33 cellular contexts compared by ENCODE assay signal in the genomic region with DNA sequence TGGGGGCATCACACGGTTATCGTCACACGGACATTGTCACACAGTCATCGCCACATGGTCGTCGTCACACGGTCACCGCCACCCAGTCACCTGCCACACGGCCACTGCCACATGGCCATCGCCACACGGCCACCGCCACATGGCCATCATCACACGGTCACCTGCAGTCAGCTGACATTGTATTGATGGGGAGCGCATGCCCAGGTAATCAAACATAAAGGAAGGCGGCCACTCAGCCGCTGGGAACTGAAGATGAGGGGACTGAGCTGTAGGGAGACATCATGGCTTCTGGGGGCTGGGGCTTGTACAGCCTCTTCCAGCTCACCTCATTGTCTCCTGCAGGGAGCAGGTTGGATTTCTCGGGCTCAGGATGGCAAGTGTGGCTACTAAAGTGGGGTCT. TPM values are rescaled to one million over a fixed set of nuclear protein-coding genes. Genes with fewer than 3 reads are reported as not detected.
DNase-seq lines count a peak whose midpoint lies in the region; ATAC-seq and TF ChIP-seq lines count a peak whose summit lies in the region.
"Had no signal": no experiment of that assay in that cellular context is flagged by ENCODE, and none has a peak within 500 bp of the region (broad histone marks: within the 10 kb centered on the region; RNA-seq: fewer than 3 reads in every experiment).

No MANE protein-coding gene starts in this region.

- H3K27ac ChIP-seq in coronary artery (no peak overlapping the region), lower lobe of right lung (no peak overlapping the region), upper lobe of right lung (no peak overlapping the region), body of pancreas (no peak overlapping the region)
- H3K27ac ChIP-seq: gastrocnemius medialis, HL-60, upper lobe of left lung had no signal

- H3K4me3 ChIP-seq in coronary artery (no peak overlapping the region), lower lobe of right lung (no peak overlapping the region), upper lobe of right lung (no peak overlapping the region), body of pancreas (no peak overlapping the region)
- H3K4me3 ChIP-seq: gastrocnemius medialis, GM23338, smooth muscle cell, upper lobe of left lung had no signal

- no peaks in the 10 kb centered on the region for H3K36me3 Mint-ChIP-seq in activated naive CD4-positive, alpha-beta T cell treated with anti-CD3 and anti-CD28 coated beads for 36 hours (ENCODE audit: low read depth)
- H3K36me3 Mint-ChIP-seq: activated CD8-positive, alpha-beta memory T cell treated with anti-CD3 and anti-CD28 coated beads, Interleukin-2, amount 10 ng/mL, durations not matched to agents 7 days and 5 days; activated naive CD4-positive, alpha-beta T cell treated with anti-CD3 and anti-CD28 coated beads, Interleukin-2, amount 50 U/mL, for 72 hours; CD4-positive, CD25-positive, alpha-beta regulatory T cell; immature natural killer cell; naive thymus-derived CD4-positive, alpha-beta T cell had no signal

- TF ChIP-seq CTCF in coronary artery (IDR thresholded peaks at IDR 0.05) (no peak), lower lobe of right lung (IDR thresholded peaks at IDR 0.05) (no peak), upper lobe of right lung (IDR thresholded peaks at IDR 0.05) (no peak), body of pancreas (IDR thresholded peaks at IDR 0.05) (no peak)

- no peaks in the 10 kb centered on the region for H3K4me1 ChIP-seq in lower lobe of right lung
- H3K4me1 ChIP-seq in upper lobe of right lung, result no peaks in the 10 kb centered on the region
- H3K4me1 ChIP-seq in body of pancreas, result no peaks in the 10 kb centered on the region
- H3K4me1 ChIP-seq: gastrocnemius medialis, upper lobe of left lung had no signal

- no peak for ATAC-seq in lower lobe of right lung
- ATAC-seq in upper lobe of right lung, result no peak
- ATAC-seq in body of pancreas, result no peak
- ATAC-seq: activated CD8-positive, alpha-beta memory T cell treated with anti-CD3 and anti-CD28 coated beads, Interleukin-2, amount 10 ng/mL, durations not matched to agents 7 days and 5 days; activated naive CD4-positive, alpha-beta T cell treated with anti-CD3 and anti-CD28 coated beads, Interleukin-2, amount 50 U/mL, for 72 hours; gastrocnemius medialis; left ventricle myocardium superior; naive thymus-derived CD4-positive, alpha-beta T cell; PC-3 had no signal

- H3K4me1 Mint-ChIP-seq in activated naive CD4-positive, alpha-beta T cell treated with anti-CD3 and anti-CD28 coated beads for 36 hours (ENCODE audit: low read depth), result no peaks in the 10 kb centered on the region
- H3K4me1 Mint-ChIP-seq: activated CD4-positive, alpha-beta T cell treated with anti-CD3 and anti-CD28 coated beads, Interleukin-2, amount 10 ng/mL, durations not matched to agents 24 days and 14 days; activated CD8-positive, alpha-beta memory T cell treated with anti-CD3 and anti-CD28 coated beads, Interleukin-2, amount 10 ng/mL, durations not matched to agents 7 days and 5 days; CD4-positive, CD25-positive, alpha-beta regulatory T cell; immature natural killer cell; naive thymus-derived CD4-positive, alpha-beta T cell had no signal

- H3K9me3 Mint-ChIP-seq in activated naive CD4-positive, alpha-beta T cell treated with anti-CD3 and anti-CD28 coated beads for 36 hours, result no peaks in the 10 kb centered on the region
- H3K9me3 Mint-ChIP-seq: activated CD4-positive, alpha-beta T cell treated with anti-CD3 and anti-CD28 coated beads, Interleukin-2, amount 10 ng/mL, durations not matched to agents 24 days and 14 days; activated naive CD4-positive, alpha-beta T cell treated with anti-CD3 and anti-CD28 coated beads, Interleukin-2, amount 50 U/mL, for 72 hours; CD4-positive, CD25-positive, alpha-beta regulatory T cell; GM23338; immature natural killer cell had no signal

- 83 to 84% methylated on average over 11 to 17 of the region's 17 CpGs for WGBS in body of pancreas, 2 donors

- H3K36me3 ChIP-seq in lower lobe of right lung (no peaks in the 10 kb centered on the region), upper lobe of right lung (no peaks in the 10 kb centered on the region), body of pancreas (replicated peaks in 1 of 2; ENCODE audit: insufficient read depth in 1 of 2, low read depth in 2 of 2) (no peaks in the 10 kb centered on the region)
- H3K36me3 ChIP-seq: gastrocnemius medialis, upper lobe of left lung had no signal

- no peak overlapping the region for H3K4me3 Mint-ChIP-seq in activated naive CD4-positive, alpha-beta T cell treated with anti-CD3 and anti-CD28 coated beads for 36 hours
- H3K4me3 Mint-ChIP-seq: activated CD4-positive, alpha-beta T cell treated with anti-CD3 and anti-CD28 coated beads, Interleukin-2, amount 10 ng/mL, durations not matched to agents 24 days and 14 days; activated CD8-positive, alpha-beta memory T cell treated with anti-CD3 and anti-CD28 coated beads, Interleukin-2, amount 10 ng/mL, durations not matched to agents 7 days and 5 days; CD4-positive, CD25-positive, alpha-beta regulatory T cell; GM23338; immature natural killer cell; naive thymus-derived CD4-positive, alpha-beta T cell had no signal

- DNase-seq in activated CD8-positive, alpha-beta memory T cell treated with anti-CD3 and anti-CD28 coated beads, Interleukin-2, amount 50 U/mL, for 48 hours, result peak; percentile 22
- DNase-seq in activated CD8-positive, alpha-beta memory T cell treated with anti-CD3 and anti-CD28 coated beads for 24 hours, result no peak
- DNase-seq in coronary artery (ENCODE audit: low spot score) (peak; percentile 40), lower lobe of right lung (peak; percentile 13), upper lobe of right lung (peak; percentile 44), body of pancreas (no peak), UCSD-AML1 (lab: John Stamatoyannopoulos, UW; ENCODE audit: unreplicated experiment) (no peak)
- no peak for DNase-seq in activated naive CD4-positive, alpha-beta T cell treated with anti-CD3 and anti-CD28 coated beads for 36 hours
- DNase-seq: 8988T; activated CD4-positive, alpha-beta T cell treated with anti-CD3 and anti-CD28 coated beads, Interleukin-2, amount 10 ng/mL, durations not matched to agents 24 days and 14 days; CD4-positive, CD25-positive, alpha-beta regulatory T cell; central memory CD4-positive, alpha-beta T cell; dermis blood vessel endothelial cell; EL; hypothalamus; immature natural killer cell; left ventricle myocardium superior; midbrain; NCI-H1048; NCI-H1694 treated with DMSO at 0.1 percent for 48 hours; NCI-H510A treated with DMSO at 0.1 percent for 48 hours; NK-92 treated with Interleukin-12 subunit alpha and Interleukin-12 subunit beta, amount 100 ng/mL, for 24 hours; occipital lobe; PC-3; SHP77 had no signal

- H3K27me3 Mint-ChIP-seq in activated naive CD4-positive, alpha-beta T cell treated with anti-CD3 and anti-CD28 coated beads for 36 hours (ENCODE audit: low read depth), result no peaks in the 10 kb centered on the region
- H3K27me3 Mint-ChIP-seq: activated CD4-positive, alpha-beta T cell treated with anti-CD3 and anti-CD28 coated beads, Interleukin-2, amount 10 ng/mL, durations not matched to agents 24 days and 14 days; activated CD8-positive, alpha-beta memory T cell treated with anti-CD3 and anti-CD28 coated beads, Interleukin-2, amount 10 ng/mL, durations not matched to agents 7 days and 5 days; CD4-positive, CD25-positive, alpha-beta regulatory T cell had no signal

- TF ChIP-seq POLR2A in body of pancreas (IDR thresholded peaks at IDR 0.05), result no peak

- H3K9me3 ChIP-seq in lower lobe of right lung (no peaks in the 10 kb centered on the region), upper lobe of right lung (no peaks in the 10 kb centered on the region), body of pancreas (no peaks in the 10 kb centered on the region)
- H3K9me3 ChIP-seq: gastrocnemius medialis, upper lobe of left lung had no signal

- CTCF ChIA-PET in activated naive CD4-positive, alpha-beta T cell treated with anti-CD3 and anti-CD28 coated beads for 36 hours (lab: Charles Lee), result no interaction called here

- H3K27me3 ChIP-seq in lower lobe of right lung (ENCODE audit: low read depth) (peaks cover 14% of the 10 kb centered on the region), upper lobe of right lung (no peaks in the 10 kb centered on the region), body of pancreas (no peaks in the 10 kb centered on the region)
- H3K27me3 ChIP-seq: upper lobe of left lung had no signal

- intact Hi-C loops in lower lobe of right lung (cut with DNase I), result no loop called here
- intact Hi-C loops in upper lobe of right lung (cut with DNase I), result no loop called here
- intact Hi-C loops in body of pancreas (cut with DNase I), result no loop called here
- intact Hi-C loops in activated naive CD4-positive, alpha-beta T cell treated with anti-CD3 and anti-CD28 coated beads for 36 hours (cut with micrococcal nuclease), result no loop called here

- H3K27ac Mint-ChIP-seq in activated naive CD4-positive, alpha-beta T cell treated with anti-CD3 and anti-CD28 coated beads for 36 hours, result no peak overlapping the region
- H3K27ac Mint-ChIP-seq: activated CD4-positive, alpha-beta T cell treated with anti-CD3 and anti-CD28 coated beads, Interleukin-2, amount 10 ng/mL, durations not matched to agents 24 days and 14 days; activated CD8-positive, alpha-beta memory T cell treated with anti-CD3 and anti-CD28 coated beads, Interleukin-2, amount 10 ng/mL, durations not matched to agents 7 days and 5 days; activated naive CD4-positive, alpha-beta T cell treated with anti-CD3 and anti-CD28 coated beads, Interleukin-2, amount 50 U/mL, for 72 hours; CD4-positive, CD25-positive, alpha-beta regulatory T cell; GM23338; immature natural killer cell; naive thymus-derived CD4-positive, alpha-beta T cell had no signal

RNA-seq across cellular contexts. Expression of a gene that starts 49.2 kb away (rescaled TPM):
- 25.1 TPM for total RNA-seq in lower lobe of right lung
- 29.4 TPM for total RNA-seq in upper lobe of right lung
- total RNA-seq in body of pancreas, result 10 to 100 TPM in 1 of 2 donors, 1 to 10 TPM in 1; 4.9 to 16.3 TPM
- 10 to 100 TPM; 60.7 to 63.4 TPM for total RNA-seq in activated naive CD4-positive, alpha-beta T cell treated with anti-CD3 and anti-CD28 coated beads for 36 hours

RNA-seq across cellular contexts. Expression of a gene that starts 50.7 kb away (rescaled TPM):
- total RNA-seq in lower lobe of right lung (21.3 TPM), upper lobe of right lung (23.5 TPM), body of pancreas (10 to 100 TPM; 12.5 to 41.9 TPM)
- 10 to 100 TPM; 39.5 to 44.6 TPM for total RNA-seq in activated naive CD4-positive, alpha-beta T cell treated with anti-CD3 and anti-CD28 coated beads for 36 hours

Comparison
In these comparisons a context has a peak if more than half of its experiments do, and no peak if none do; other contexts are left out.
1. DNase-seq: peak in activated CD8-positive, alpha-beta memory T cell treated with anti-CD3 and anti-CD28 coated beads, Interleukin-2, amount 50 U/mL, for 48 hours (single experiment), coronary artery (single experiment), lower lobe of right lung (single experiment) and upper lobe of right lung (single experiment); none in activated CD8-positive, alpha-beta memory T cell treated with anti-CD3 and anti-CD28 coated beads for 24 hours (single experiment), body of pancreas (0 of 4), UCSD-AML1 (single experiment) and activated naive CD4-positive, alpha-beta T cell treated with anti-CD3 and anti-CD28 coated beads for 36 hours (single experiment).